In the genomic region with DNA sequence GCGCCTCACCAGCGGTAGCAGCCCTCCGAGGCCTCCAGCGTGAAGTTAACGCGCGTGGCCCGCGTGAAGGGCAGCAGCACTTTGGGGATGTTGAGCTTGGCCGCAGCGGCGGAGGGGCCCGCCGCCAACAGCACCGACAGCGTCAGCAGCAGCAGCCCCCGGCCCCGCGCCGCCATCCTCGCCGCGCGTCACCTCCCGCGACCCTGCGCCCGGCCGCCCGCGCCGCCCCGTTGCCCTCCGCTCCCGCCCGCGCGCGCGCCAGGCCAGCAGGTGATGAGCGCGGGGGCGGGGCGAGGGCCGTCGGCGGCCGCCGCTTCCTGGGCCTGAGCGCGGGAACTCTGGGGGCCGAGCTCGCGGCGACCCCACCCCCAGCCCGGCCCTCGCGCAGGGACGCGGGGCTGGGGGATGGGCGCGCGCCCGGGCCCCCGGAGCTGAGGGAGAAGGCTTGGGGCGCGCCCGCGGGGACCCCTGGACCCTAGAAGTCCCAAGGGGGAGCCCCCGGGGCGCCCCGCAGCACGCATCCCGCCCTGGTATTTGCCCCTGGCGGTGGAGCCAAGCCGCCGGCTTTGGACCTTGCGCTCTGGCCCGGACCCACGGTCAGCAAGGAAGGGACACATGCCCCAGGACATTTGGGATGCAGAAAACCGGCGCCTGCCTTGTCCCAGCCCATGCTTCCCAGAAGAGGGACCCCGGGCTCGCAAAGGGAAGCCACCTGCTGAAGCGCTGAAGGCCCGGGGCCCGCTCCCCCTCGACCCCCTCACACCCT, we compare ENCODE assay signal across 8 cellular contexts. TPM values are rescaled to one million over a fixed set of nuclear protein-coding genes. Genes with fewer than 3 reads are reported as not detected.
DNase-seq lines count a peak whose midpoint lies in the region; ATAC-seq and TF ChIP-seq lines count a peak whose summit lies in the region.

A gene (minus strand): TSS at position 272 of the 766 bp plus-strand sequence. CDS start 96 bp downstream, at position 176.

- no peaks in the 10 kb centered on the region for H3K27me3 ChIP-seq in DOHH2 (ENCODE audit: control insufficient read depth, low read length)
- peaks cover 34% of the 10 kb centered on the region for H3K27me3 ChIP-seq in HUES6 (ENCODE audit: control insufficient read depth, insufficient read depth, low read length)
- H3K27me3 ChIP-seq in SU-DHL-6 (ENCODE audit: low read length) = no peaks in the 10 kb centered on the region
- H3K27me3 ChIP-seq in liver (ENCODE audit: control insufficient read depth in 4 of 4, insufficient read depth in 4 of 4, low read length in 3 of 4) = no peaks in the 10 kb centered on the region

- H3K27ac ChIP-seq in DOHH2 (ENCODE audit: low read depth, low read length) = peak within 1 kb of the TSS; percentile 80
- H3K27ac ChIP-seq in HUES6 (ENCODE audit: low read depth, low read length) = no peak within 1 kb of the TSS
- peak within 1 kb of the TSS; percentile 91 for H3K27ac ChIP-seq in SU-DHL-6 (ENCODE audit: low read depth, low read length)
- peak within 1 kb of the TSS; percentile 73 to 76 for H3K27ac ChIP-seq in liver (ENCODE audit: low read depth in 1 of 2, low read length in 2 of 2)

- peak within 1 kb of the TSS; percentile 91 for H3K4me2 ChIP-seq in DOHH2 (ENCODE audit: low read length)
- H3K4me2 ChIP-seq in SU-DHL-6 (ENCODE audit: low read depth, low read length, poor library complexity, severe bottlenecking) = peak within 1 kb of the TSS; percentile 77

- DNase-seq in astrocyte of the cerebellum (ENCODE audit: low read depth) = no peak
- peak; percentile 70 to 73 for DNase-seq in stimulated activated CD8-positive, alpha-beta memory T cell treated with anti-CD3 and anti-CD28 coated beads, Interleukin-15, amount 100 ng/mL, for 48 hours (ENCODE audit: low read depth in 2 of 2)

- no peaks in the 10 kb centered on the region for H3K9me3 ChIP-seq in DOHH2 (ENCODE audit: control insufficient read depth, insufficient read depth, low read length)
- H3K9me3 ChIP-seq in HUES6 (ENCODE audit: control insufficient read depth, insufficient read depth, low read depth, low read length) = no peaks in the 10 kb centered on the region; the same call in 1 of the 2 replicates
- no peaks in the 10 kb centered on the region for H3K9me3 ChIP-seq in SU-DHL-6 (ENCODE audit: insufficient read depth, low read length)
- H3K9me3 ChIP-seq in liver (ENCODE audit: control insufficient read depth in 4 of 4, low read length in 3 of 4) = no peaks in the 10 kb centered on the region

- H3K9me2 ChIP-seq in DOHH2 (replicated peaks; ENCODE audit: control insufficient read depth, low read length) (no peaks in the 10 kb centered on the region), SU-DHL-6 (replicated peaks; ENCODE audit: insufficient read depth, low read length) (no peaks in the 10 kb centered on the region)

- peak within 1 kb of the TSS; percentile 79 for H3K9ac ChIP-seq in HUES6 (ENCODE audit: low read length)
- H3K9ac ChIP-seq in SU-DHL-6 (ENCODE audit: low read length) = peak within 1 kb of the TSS; percentile 98
- H3K9ac ChIP-seq in liver (ENCODE audit: low read depth in 1 of 2, low read length in 2 of 2) = peak within 1 kb of the TSS in 1 of 2 donors; percentile 80

- peak within 1 kb of the TSS; percentile 49 for H2AFZ ChIP-seq in SU-DHL-6 (ENCODE audit: low read depth, low read length, severe bottlenecking)

- H4K20me1 ChIP-seq in DOHH2 (ENCODE audit: control insufficient read depth, insufficient read depth, low read depth, low read length) = peaks cover 21% of the 10 kb centered on the region
- H4K20me1 ChIP-seq in SU-DHL-6 (ENCODE audit: low read depth, low read length) = 0 out of 2 replicates have a peak, but pooled peaks cover 13% of the 10 kb centered on the region

- ATAC-seq in GM21367 (IDR thresholded peaks at IDR 0.05; ENCODE audit: unreplicated experiment) = peak; percentile 48
- ATAC-seq in GM18520 (IDR thresholded peaks at IDR 0.05; ENCODE audit: unreplicated experiment) = no peak

- TF ChIP-seq RAD21 in liver (IDR thresholded peaks at IDR 0.05) = no peak

- H3K79me2 ChIP-seq in DOHH2 (ENCODE audit: control insufficient read depth, low read length) = peaks cover 55% of the 10 kb centered on the region
- H3K79me2 ChIP-seq in SU-DHL-6 (ENCODE audit: insufficient read depth, low read length) = peaks cover 45% of the 10 kb centered on the region

- in situ Hi-C loops in astrocyte of the cerebellum (cut with HindIII; ENCODE audit: low sequenced_read_pairs) = no loop called here

- H3F3A ChIP-seq in DOHH2 (ENCODE audit: control insufficient read depth, insufficient read depth) (peaks cover 24% of the 10 kb centered on the region), SU-DHL-6 (ENCODE audit: insufficient read depth) (peaks cover 49% of the 10 kb centered on the region)

- TF ChIP-seq CTCF in DOHH2 (IDR thresholded peaks at IDR 0.05; ENCODE audit: low read depth, low read length, poor library complexity, severe bottlenecking) = no peak
- no peak for TF ChIP-seq CTCF in SU-DHL-6 (IDR thresholded peaks at IDR 0.05; ENCODE audit: insufficient read depth, low read length, poor library complexity, severe bottlenecking)
- TF ChIP-seq CTCF in astrocyte of the cerebellum (IDR thresholded peaks at IDR 0.05; ENCODE audit: low read depth, low read length, missing control alignments) = no peak
- peak; percentile 30 for TF ChIP-seq CTCF in liver (IDR thresholded peaks at IDR 0.05; ENCODE audit: low read depth, low read length, missing input control)

- H3K4me1 ChIP-seq in DOHH2 (ENCODE audit: control insufficient read depth, low read length) (peaks cover 51% of the 10 kb centered on the region), HUES6 (ENCODE audit: control insufficient read depth, insufficient read depth, low read length) (peaks cover 25% of the 10 kb centered on the region), liver (ENCODE audit: control insufficient read depth in 4 of 4, insufficient read depth in 4 of 4, low read length in 3 of 4) (peaks cover 5 to 40% (median 20%) of the 10 kb centered on the region in 4 donors)

- 2% methylated on average over 88 of the region's 88 CpGs for WGBS in liver

- H3K36me3 ChIP-seq in DOHH2 (ENCODE audit: control insufficient read depth, low read length) = peaks cover 43% of the 10 kb centered on the region
- H3K36me3 ChIP-seq in HUES6 (ENCODE audit: control insufficient read depth, insufficient read depth, low read length) = no peaks in the 10 kb centered on the region
- H3K36me3 ChIP-seq in SU-DHL-6 (ENCODE audit: low read length) = 0 out of 2 replicates have a peak, but pooled peaks cover 8% of the 10 kb centered on the region
- no peaks in the 10 kb centered on the region for H3K36me3 ChIP-seq in liver (ENCODE audit: control insufficient read depth in 4 of 4, insufficient read depth in 3 of 4, low read depth in 1 of 4, low read length in 3 of 4)

- peak within 1 kb of the TSS; percentile 88 for H3K4me3 ChIP-seq in DOHH2 (ENCODE audit: low read length)
- peak within 1 kb of the TSS; percentile 67 for H3K4me3 ChIP-seq in HUES6 (ENCODE audit: low read depth, low read length)
- peak within 1 kb of the TSS; percentile 83 for H3K4me3 ChIP-seq in SU-DHL-6 (ENCODE audit: insufficient read depth, low read length, poor library complexity, severe bottlenecking)
- peak within 1 kb of the TSS; percentile 3 for H3K4me3 ChIP-seq in astrocyte of the cerebellum (ENCODE audit: low read depth, low read length)
- peak within 1 kb of the TSS; percentile 65 to 90 (median 75) for H3K4me3 ChIP-seq in liver (ENCODE audit: low read depth in 1 of 3, low read length in 3 of 3)

TF ChIP-seq in liver, 16 proteins besides CTCF, POLR2A, EP300 and RAD21:
- TF ChIP-seq HNF4A (conservative IDR thresholded peaks at IDR 0.05) (peak; percentile 87 to 89), SP1 (IDR thresholded peaks at IDR 0.05) (peak; percentile 72), HNF4G (IDR thresholded peaks at IDR 0.05) (peak; percentile 69), YY1 (IDR thresholded peaks at IDR 0.05) (peak; percentile 31), RXRA (IDR thresholded peaks at IDR 0.05) (peak; percentile 27 to 33), GABPA (IDR thresholded peaks at IDR 0.05 in 1 of 2, conservative IDR thresholded peaks at IDR 0.05 in 1 of 2) (no peak), NR2F2 (IDR thresholded peaks at IDR 0.05) (no peak)
- TF ChIP-seq, protein P1, sequence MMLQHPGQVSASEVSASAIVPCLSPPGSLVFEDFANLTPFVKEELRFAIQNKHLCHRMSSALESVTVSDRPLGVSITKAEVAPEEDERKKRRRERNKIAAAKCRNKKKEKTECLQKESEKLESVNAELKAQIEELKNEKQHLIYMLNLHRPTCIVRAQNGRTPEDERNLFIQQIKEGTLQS (IDR thresholded peaks at IDR 0.05) = no peak
- TF ChIP-seq, protein P2, sequence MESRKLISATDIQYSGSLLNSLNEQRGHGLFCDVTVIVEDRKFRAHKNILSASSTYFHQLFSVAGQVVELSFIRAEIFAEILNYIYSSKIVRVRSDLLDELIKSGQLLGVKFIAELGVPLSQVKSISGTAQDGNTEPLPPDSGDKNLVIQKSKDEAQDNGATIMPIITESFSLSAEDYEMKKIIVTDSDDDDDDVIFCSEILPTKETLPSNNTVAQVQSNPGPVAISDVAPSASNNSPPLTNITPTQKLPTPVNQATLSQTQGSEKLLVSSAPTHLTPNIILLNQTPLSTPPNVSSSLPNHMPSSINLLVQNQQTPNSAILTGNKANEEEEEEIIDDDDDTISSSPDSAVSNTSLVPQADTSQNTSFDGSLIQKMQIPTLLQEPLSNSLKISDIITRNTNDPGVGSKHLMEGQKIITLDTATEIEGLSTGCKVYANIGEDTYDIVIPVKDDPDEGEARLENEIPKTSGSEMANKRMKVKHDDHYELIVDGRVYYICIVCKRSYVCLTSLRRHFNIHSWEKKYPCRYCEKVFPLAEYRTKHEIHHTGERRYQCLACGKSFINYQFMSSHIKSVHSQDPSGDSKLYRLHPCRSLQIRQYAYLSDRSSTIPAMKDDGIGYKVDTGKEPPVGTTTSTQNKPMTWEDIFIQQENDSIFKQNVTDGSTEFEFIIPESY (IDR thresholded peaks at IDR 0.05) = no peak

RNA-seq across cellular contexts. Expression of the gene that starts here (rescaled TPM):
- 10 to 100 TPM; 35.8 to 38.6 TPM for total RNA-seq in liver
- 1 to 10 TPM; 9.9 to 10.0 TPM for polyA plus RNA-seq in liver

Comparison
In these comparisons a context has a peak if more than half of its experiments do, and no peak if none do; other contexts are left out.
1. H3K4me3 ChIP-seq: peak in every context shown above with its lines; median percentile 88 in DOHH2; 83 in SU-DHL-6; 75 in liver; 67 in HUES6; 3 in astrocyte of the cerebellum.